32 cellular contexts compared by ENCODE assay signal in genomic region chr6:161401910-161402309, GRCh38.
"Had no signal": no experiment of that assay in that cellular context is flagged by ENCODE, and none has a peak within 500 bp of the region (broad histone marks: within the 10 kb centered on the region; RNA-seq: fewer than 3 reads in every experiment).

No MANE protein-coding gene starts in this region.

- H3K27me3 ChIP-seq: ascending aorta, cardiac muscle cell, MG63, SJCRH30 had no signal

- H3K27ac ChIP-seq: ascending aorta, cardiac muscle cell, SJCRH30, VCaP had no signal

- H3K4me1 ChIP-seq: ascending aorta had no signal

- H3K4me3 ChIP-seq: ascending aorta, cardiac muscle cell, MG63, SJCRH30 had no signal

- ATAC-seq: activated T-cell treated with anti-CD3 and anti-CD28 coated beads, Interleukin-2, amount 50 U/mL, for 72 hours; Panc1 had no signal

- DNase-seq: activated CD4-positive, alpha-beta memory T cell treated with anti-CD3 and anti-CD28 coated beads, Interleukin-2, amount 10 ng/mL, durations not matched to agents 7 days and 5 days; activated CD4-positive, alpha-beta T cell treated with anti-CD3 and anti-CD28 coated beads for 1 hour; activated CD4-positive, alpha-beta T cell treated with anti-CD3 and anti-CD28 coated beads for 48 hours; activated CD4-positive, CD25-positive, alpha-beta regulatory T cell; activated gamma-delta T cell; activated naive CD4-positive, alpha-beta T cell treated with Interleukin-2 at 50 U/mL for 16 hours; activated naive CD8-positive, alpha-beta T cell treated with anti-CD3 and anti-CD28 coated beads, Interleukin-2, amount 10 ng/mL, durations not matched to agents 7 days and 5 days; activated T-cell treated with anti-CD3 and anti-CD28 coated beads, Interleukin-2, amount 50 U/mL, for 1 hour; activated T-cell treated with anti-CD3 and anti-CD28 coated beads, Interleukin-2, amount 50 U/mL, for 72 hours; amygdala; Kasumi-1; KG1; MG63; NCI-H1048; NCI-H1105 treated with DMSO at 0.1 percent for 48 hours; NCI-H1436; NCI-H1694 treated with DMSO at 0.1 percent for 48 hours; NCI-H2029; NCI-H2107; NCI-H226; NCI-H446 treated with DMSO at 0.1 percent for 48 hours; NCI-H524 treated with DMSO at 0.1 percent for 48 hours; SHP77; SJCRH30; SW 1271; T-helper 1 cell; T-helper 2 cell; T-helper 9 cell had no signal

- H3K36me3 ChIP-seq: ascending aorta, cardiac muscle cell, MG63, SJCRH30 had no signal
